ENCODE assay signal across 1 cellular context in the genomic region with DNA sequence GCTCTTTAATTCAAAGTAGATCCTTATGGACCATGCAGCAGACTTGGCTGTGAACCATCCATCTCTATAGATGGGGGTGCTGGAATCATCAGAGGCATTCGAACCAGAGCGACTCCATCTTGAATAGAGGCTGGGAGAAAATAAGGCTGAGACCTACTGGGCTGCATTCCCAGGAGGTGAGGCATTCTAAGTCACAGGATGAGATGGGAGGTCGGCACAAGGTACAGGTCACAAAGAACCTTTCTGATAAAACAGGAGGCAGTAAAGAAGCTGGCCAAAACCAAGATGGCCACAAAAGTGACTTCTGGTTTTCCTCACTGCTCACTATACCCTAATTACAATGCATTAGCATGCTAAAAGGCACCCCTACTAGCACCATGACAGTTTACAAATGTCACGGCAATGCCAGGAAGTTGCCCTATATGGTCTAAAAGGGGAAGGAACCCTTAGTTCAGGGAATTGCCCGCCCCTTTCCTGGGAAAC.
A peak's percentile ranks its signal among the peaks of the same experiment; 100 is the strongest.
TF ChIP-seq lines count a peak whose summit lies in the region.

No MANE protein-coding gene starts in this region.

TF ChIP-seq in K562, 482 proteins besides CTCF, POLR2A, EP300 and RAD21 (continued from another document and continues in another):
- TF ChIP-seq MEIS2 (IDR thresholded peaks at IDR 0.05; ENCODE audit: partially characterized antibody) (peak; percentile 40), ZNF253 (CRISPR knock-in tag; conservative IDR thresholded peaks at IDR 0.05) (no peak), ZBTB17 (CRISPR knock-in tag; IDR thresholded peaks at IDR 0.05) (peak; percentile 86), TCFL5 (CRISPR knock-in tag; conservative IDR thresholded peaks at IDR 0.05) (0 out of 2 replicates have a peak, but pooled peaks have one; percentile 76), POLR2B (IDR thresholded peaks at IDR 0.05; ENCODE audit: low read depth, partially characterized antibody) (no peak), ZNF780A (CRISPR knock-in tag; IDR thresholded peaks at IDR 0.05) (0 out of 2 replicates have a peak, but pooled peaks have one; percentile 37), PCBP1 (IDR thresholded peaks at IDR 0.05; ENCODE audit: low read depth, low read length, poor library complexity, severe bottlenecking) (no peak), ZNF79 (CRISPR knock-in tag; IDR thresholded peaks at IDR 0.05; ENCODE audit: low read depth) (peak; percentile 86), PTBP1 (IDR thresholded peaks at IDR 0.05; ENCODE audit: low read depth, low read length) (no peak), NFE2 (IDR thresholded peaks at IDR 0.05; ENCODE audit: low read depth) (no peak), MED1 (CRISPR knock-in tag; IDR thresholded peaks at IDR 0.05; ENCODE audit: borderline replicate concordance) (no peak), SP2 (IDR thresholded peaks at IDR 0.05; ENCODE audit: extremely low read depth, low read depth, low read length, poor library complexity, severe bottlenecking) (no peak), ELF1 (tag; IDR thresholded peaks at IDR 0.05) (no peak)
- TF ChIP-seq, protein P1, sequence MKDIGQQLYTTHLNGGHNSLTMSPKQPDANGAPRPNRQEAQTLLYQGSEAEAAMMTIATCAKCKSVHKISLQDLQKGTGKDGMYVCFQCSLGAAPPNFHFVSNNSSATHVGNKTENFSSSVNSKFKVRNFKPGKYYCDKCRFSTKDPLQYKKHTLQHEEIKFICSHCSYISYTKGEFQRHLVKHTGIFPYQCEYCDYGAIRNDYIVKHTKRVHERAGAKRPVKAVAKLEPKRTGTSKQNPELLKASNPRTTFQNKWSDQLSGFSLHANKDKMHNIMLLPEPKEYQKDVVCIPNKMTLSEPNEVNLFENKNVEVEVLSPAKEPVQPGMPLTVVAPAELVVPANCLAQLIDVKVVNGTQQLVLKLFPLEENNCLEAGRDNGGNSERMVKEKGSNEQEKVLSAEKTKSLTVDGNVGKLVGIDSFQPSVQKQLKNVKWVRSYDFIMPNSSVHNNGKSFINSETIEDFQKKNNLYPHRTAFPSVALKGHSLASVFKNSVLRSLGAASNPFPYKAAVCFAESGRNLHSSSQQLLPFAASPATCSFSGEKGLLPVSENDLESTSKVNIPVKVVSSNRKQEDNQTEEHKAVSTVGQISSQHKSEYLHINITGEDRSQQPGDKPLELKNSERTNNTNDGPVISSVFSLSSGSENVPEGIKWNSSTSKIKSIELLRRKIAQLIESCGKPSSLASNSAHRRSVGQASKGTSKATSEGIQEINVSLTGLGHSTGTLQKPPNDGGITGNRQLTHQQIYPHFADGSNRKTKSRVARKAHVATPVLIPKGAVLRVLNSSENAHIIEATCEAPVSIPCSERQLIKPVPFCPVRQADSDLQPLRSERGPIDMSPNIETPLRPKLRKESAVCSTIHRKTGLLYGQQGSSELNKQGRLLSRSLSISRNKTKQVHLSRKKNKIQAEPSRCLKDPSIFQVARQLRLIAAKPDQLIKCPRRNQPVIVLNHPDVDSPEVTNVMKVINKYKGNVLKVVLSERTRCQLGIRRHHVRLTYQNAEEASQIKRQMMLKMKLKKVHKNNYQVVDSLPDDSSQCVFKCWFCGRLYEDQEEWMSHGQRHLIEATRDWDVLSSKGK (CRISPR knock-in tag; IDR thresholded peaks at IDR 0.05) = 0 out of 2 replicates have a peak, but pooled peaks have one; percentile 18
- TF ChIP-seq, protein P2, sequence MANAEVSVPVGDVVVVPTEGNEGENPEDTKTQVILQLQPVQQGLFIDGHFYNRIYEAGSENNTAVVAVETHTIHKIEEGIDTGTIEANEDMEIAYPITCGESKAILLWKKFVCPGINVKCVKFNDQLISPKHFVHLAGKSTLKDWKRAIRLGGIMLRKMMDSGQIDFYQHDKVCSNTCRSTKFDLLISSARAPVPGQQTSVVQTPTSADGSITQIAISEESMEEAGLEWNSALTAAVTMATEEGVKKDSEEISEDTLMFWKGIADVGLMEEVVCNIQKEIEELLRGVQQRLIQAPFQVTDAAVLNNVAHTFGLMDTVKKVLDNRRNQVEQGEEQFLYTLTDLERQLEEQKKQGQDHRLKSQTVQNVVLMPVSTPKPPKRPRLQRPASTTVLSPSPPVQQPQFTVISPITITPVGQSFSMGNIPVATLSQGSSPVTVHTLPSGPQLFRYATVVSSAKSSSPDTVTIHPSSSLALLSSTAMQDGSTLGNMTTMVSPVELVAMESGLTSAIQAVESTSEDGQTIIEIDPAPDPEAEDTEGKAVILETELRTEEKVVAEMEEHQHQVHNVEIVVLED (CRISPR knock-in tag; IDR thresholded peaks at IDR 0.05) = peak; percentile 68
- TF ChIP-seq, protein P3, sequence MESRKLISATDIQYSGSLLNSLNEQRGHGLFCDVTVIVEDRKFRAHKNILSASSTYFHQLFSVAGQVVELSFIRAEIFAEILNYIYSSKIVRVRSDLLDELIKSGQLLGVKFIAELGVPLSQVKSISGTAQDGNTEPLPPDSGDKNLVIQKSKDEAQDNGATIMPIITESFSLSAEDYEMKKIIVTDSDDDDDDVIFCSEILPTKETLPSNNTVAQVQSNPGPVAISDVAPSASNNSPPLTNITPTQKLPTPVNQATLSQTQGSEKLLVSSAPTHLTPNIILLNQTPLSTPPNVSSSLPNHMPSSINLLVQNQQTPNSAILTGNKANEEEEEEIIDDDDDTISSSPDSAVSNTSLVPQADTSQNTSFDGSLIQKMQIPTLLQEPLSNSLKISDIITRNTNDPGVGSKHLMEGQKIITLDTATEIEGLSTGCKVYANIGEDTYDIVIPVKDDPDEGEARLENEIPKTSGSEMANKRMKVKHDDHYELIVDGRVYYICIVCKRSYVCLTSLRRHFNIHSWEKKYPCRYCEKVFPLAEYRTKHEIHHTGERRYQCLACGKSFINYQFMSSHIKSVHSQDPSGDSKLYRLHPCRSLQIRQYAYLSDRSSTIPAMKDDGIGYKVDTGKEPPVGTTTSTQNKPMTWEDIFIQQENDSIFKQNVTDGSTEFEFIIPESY (CRISPR knock-in tag; IDR thresholded peaks at IDR 0.05) = no peak
- TF ChIP-seq, protein P4, sequence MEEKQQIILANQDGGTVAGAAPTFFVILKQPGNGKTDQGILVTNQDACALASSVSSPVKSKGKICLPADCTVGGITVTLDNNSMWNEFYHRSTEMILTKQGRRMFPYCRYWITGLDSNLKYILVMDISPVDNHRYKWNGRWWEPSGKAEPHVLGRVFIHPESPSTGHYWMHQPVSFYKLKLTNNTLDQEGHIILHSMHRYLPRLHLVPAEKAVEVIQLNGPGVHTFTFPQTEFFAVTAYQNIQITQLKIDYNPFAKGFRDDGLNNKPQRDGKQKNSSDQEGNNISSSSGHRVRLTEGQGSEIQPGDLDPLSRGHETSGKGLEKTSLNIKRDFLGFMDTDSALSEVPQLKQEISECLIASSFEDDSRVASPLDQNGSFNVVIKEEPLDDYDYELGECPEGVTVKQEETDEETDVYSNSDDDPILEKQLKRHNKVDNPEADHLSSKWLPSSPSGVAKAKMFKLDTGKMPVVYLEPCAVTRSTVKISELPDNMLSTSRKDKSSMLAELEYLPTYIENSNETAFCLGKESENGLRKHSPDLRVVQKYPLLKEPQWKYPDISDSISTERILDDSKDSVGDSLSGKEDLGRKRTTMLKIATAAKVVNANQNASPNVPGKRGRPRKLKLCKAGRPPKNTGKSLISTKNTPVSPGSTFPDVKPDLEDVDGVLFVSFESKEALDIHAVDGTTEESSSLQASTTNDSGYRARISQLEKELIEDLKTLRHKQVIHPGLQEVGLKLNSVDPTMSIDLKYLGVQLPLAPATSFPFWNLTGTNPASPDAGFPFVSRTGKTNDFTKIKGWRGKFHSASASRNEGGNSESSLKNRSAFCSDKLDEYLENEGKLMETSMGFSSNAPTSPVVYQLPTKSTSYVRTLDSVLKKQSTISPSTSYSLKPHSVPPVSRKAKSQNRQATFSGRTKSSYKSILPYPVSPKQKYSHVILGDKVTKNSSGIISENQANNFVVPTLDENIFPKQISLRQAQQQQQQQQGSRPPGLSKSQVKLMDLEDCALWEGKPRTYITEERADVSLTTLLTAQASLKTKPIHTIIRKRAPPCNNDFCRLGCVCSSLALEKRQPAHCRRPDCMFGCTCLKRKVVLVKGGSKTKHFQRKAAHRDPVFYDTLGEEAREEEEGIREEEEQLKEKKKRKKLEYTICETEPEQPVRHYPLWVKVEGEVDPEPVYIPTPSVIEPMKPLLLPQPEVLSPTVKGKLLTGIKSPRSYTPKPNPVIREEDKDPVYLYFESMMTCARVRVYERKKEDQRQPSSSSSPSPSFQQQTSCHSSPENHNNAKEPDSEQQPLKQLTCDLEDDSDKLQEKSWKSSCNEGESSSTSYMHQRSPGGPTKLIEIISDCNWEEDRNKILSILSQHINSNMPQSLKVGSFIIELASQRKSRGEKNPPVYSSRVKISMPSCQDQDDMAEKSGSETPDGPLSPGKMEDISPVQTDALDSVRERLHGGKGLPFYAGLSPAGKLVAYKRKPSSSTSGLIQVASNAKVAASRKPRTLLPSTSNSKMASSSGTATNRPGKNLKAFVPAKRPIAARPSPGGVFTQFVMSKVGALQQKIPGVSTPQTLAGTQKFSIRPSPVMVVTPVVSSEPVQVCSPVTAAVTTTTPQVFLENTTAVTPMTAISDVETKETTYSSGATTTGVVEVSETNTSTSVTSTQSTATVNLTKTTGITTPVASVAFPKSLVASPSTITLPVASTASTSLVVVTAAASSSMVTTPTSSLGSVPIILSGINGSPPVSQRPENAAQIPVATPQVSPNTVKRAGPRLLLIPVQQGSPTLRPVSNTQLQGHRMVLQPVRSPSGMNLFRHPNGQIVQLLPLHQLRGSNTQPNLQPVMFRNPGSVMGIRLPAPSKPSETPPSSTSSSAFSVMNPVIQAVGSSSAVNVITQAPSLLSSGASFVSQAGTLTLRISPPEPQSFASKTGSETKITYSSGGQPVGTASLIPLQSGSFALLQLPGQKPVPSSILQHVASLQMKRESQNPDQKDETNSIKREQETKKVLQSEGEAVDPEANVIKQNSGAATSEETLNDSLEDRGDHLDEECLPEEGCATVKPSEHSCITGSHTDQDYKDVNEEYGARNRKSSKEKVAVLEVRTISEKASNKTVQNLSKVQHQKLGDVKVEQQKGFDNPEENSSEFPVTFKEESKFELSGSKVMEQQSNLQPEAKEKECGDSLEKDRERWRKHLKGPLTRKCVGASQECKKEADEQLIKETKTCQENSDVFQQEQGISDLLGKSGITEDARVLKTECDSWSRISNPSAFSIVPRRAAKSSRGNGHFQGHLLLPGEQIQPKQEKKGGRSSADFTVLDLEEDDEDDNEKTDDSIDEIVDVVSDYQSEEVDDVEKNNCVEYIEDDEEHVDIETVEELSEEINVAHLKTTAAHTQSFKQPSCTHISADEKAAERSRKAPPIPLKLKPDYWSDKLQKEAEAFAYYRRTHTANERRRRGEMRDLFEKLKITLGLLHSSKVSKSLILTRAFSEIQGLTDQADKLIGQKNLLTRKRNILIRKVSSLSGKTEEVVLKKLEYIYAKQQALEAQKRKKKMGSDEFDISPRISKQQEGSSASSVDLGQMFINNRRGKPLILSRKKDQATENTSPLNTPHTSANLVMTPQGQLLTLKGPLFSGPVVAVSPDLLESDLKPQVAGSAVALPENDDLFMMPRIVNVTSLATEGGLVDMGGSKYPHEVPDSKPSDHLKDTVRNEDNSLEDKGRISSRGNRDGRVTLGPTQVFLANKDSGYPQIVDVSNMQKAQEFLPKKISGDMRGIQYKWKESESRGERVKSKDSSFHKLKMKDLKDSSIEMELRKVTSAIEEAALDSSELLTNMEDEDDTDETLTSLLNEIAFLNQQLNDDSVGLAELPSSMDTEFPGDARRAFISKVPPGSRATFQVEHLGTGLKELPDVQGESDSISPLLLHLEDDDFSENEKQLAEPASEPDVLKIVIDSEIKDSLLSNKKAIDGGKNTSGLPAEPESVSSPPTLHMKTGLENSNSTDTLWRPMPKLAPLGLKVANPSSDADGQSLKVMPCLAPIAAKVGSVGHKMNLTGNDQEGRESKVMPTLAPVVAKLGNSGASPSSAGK (IDR thresholded peaks at IDR 0.05) = no peak
- TF ChIP-seq, protein P5, sequence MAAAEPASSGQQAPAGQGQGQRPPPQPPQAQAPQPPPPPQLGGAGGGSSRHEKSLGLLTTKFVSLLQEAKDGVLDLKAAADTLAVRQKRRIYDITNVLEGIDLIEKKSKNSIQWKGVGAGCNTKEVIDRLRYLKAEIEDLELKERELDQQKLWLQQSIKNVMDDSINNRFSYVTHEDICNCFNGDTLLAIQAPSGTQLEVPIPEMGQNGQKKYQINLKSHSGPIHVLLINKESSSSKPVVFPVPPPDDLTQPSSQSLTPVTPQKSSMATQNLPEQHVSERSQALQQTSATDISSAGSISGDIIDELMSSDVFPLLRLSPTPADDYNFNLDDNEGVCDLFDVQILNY (CRISPR knock-in tag; IDR thresholded peaks at IDR 0.05) = no peak
